Comparison of ENCODE assay signal across 32 cellular contexts in genomic region chr19:56269348-56269747, GRCh38. TPM values are rescaled to one million over a fixed set of nuclear protein-coding genes. Genes with fewer than 3 reads are reported as not detected.
"Had no signal": no experiment of that assay in that cellular context is flagged by ENCODE, and none has a peak within 500 bp of the region (broad histone marks: within the 10 kb centered on the region; RNA-seq: fewer than 3 reads in every experiment).

No MANE protein-coding gene starts in this region.

- H3K36me3 ChIP-seq: right atrium auricular region, right lobe of liver, thyroid gland, transverse colon, upper lobe of left lung, vagina had no signal

- H3K36me3 Mint-ChIP-seq: natural killer cell had no signal

- H3K27ac Mint-ChIP-seq: mesothelial cell of epicardium; naive B cell; natural killer cell; stimulated activated memory B cell treated with anti-CD40 and anti-IgM and Interleukin-4, amounts not matched to agents 10 μg/mL and 1 μg/mL and 100 μg/mL, for 72 hours; stimulated activated naive CD8-positive, alpha-beta T cell treated with anti-CD3 and anti-CD28 coated beads, Interleukin-15, amount 100 ng/mL, for 72 hours had no signal

- H3K4me3 ChIP-seq: left ventricle myocardium inferior, lung, psoas muscle, right atrium auricular region, right lobe of liver, smooth muscle cell, testis, thyroid gland, transverse colon, upper lobe of left lung, vagina had no signal

- H3K27me3 Mint-ChIP-seq: naive B cell; stimulated activated memory B cell treated with anti-CD40 and anti-IgM and Interleukin-4, amounts not matched to agents 10 μg/mL and 1 μg/mL and 100 μg/mL, for 72 hours; stimulated activated naive CD8-positive, alpha-beta T cell treated with anti-CD3 and anti-CD28 coated beads, Interleukin-15, amount 100 ng/mL, for 72 hours had no signal

- H3K27ac ChIP-seq: left ventricle myocardium inferior, parathyroid adenoma, psoas muscle, right atrium auricular region, right lobe of liver, testis, thyroid gland, transverse colon, upper lobe of left lung, vagina had no signal

- H3K9ac ChIP-seq: parathyroid adenoma had no signal

- H3K79me2 ChIP-seq: parathyroid adenoma had no signal

- ATAC-seq: natural killer cell; psoas muscle; right lobe of liver; stimulated activated memory B cell treated with anti-CD40 and anti-IgM and Interleukin-4, amounts not matched to agents 10 μg/mL and 1 μg/mL and 100 μg/mL, for 72 hours; stimulated activated naive CD8-positive, alpha-beta T cell treated with anti-CD3 and anti-CD28 coated beads, Interleukin-15, amount 100 ng/mL, for 72 hours had no signal

- H3K27me3 ChIP-seq: right atrium auricular region, right lobe of liver, testis, thyroid gland, transverse colon, upper lobe of left lung, vagina had no signal

- H3K9me3 Mint-ChIP-seq: naive B cell; natural killer cell; stimulated activated memory B cell treated with anti-CD40 and anti-IgM and Interleukin-4, amounts not matched to agents 10 μg/mL and 1 μg/mL and 100 μg/mL, for 72 hours; stimulated activated naive CD8-positive, alpha-beta T cell treated with anti-CD3 and anti-CD28 coated beads, Interleukin-15, amount 100 ng/mL, for 72 hours had no signal

- H3K4me1 ChIP-seq: psoas muscle, right atrium auricular region, right lobe of liver, testis, thyroid gland, transverse colon, vagina had no signal

- H2AFZ ChIP-seq: parathyroid adenoma had no signal

- H3K9me3 ChIP-seq: left ventricle myocardium inferior, psoas muscle, right atrium auricular region, right lobe of liver, testis, thyroid gland, transverse colon, upper lobe of left lung, vagina had no signal

- H3K4me3 Mint-ChIP-seq: mesothelial cell of epicardium; natural killer cell; stimulated activated memory B cell treated with anti-CD40 and anti-IgM and Interleukin-4, amounts not matched to agents 10 μg/mL and 1 μg/mL and 100 μg/mL, for 72 hours; stimulated activated naive CD8-positive, alpha-beta T cell treated with anti-CD3 and anti-CD28 coated beads, Interleukin-15, amount 100 ng/mL, for 72 hours had no signal

- H3K4me1 Mint-ChIP-seq: mesothelial cell of epicardium; naive B cell; stimulated activated memory B cell treated with anti-CD40 and anti-IgM and Interleukin-4, amounts not matched to agents 10 μg/mL and 1 μg/mL and 100 μg/mL, for 72 hours; stimulated activated naive CD8-positive, alpha-beta T cell treated with anti-CD3 and anti-CD28 coated beads, Interleukin-15, amount 100 ng/mL, for 72 hours had no signal

- H3K4me2 ChIP-seq: smooth muscle cell had no signal

- DNase-seq: hypothalamus; islet precursor cell; left ventricle myocardium inferior; naive B cell; natural killer cell; nucleus accumbens; psoas muscle; right lobe of liver; stimulated activated CD4-positive, alpha-beta T cell treated with anti-CD3 and anti-CD28 coated beads, Interleukin-1b, Interleukin-23, amount 100 ng/mL, for 48 hours; stimulated activated CD4-positive, alpha-beta T cell treated with anti-CD3 and anti-CD28 coated beads, Interleukin-2, amount 100 ng/mL, for 48 hours; stimulated activated CD4-positive, alpha-beta T cell treated with anti-CD3 and anti-CD28 coated beads, Interleukin-4, amount 100 ng/mL, for 4 hours; stimulated activated CD8-positive, alpha-beta memory T cell treated with anti-CD3 and anti-CD28 coated beads, Interleukin-4, amount 100 ng/mL, for 48 hours; stimulated activated naive CD4-positive, alpha-beta T cell treated with Interleukin-2 at 50 U/mL for 16 hours; stimulated activated naive CD8-positive, alpha-beta T cell treated with anti-CD3 and anti-CD28 coated beads, Interleukin-15, amount 100 ng/mL, for 72 hours; substantia nigra; testis; thyroid gland; transverse colon; upper lobe of left lung had no signal

RNA-seq across cellular contexts. Expression of gene EDDM13, which starts 3.2 kb away (rescaled TPM):
- total RNA-seq: kidney epithelial cell, mesothelial cell of epicardium, mononuclear cell, osteoblast, posterior vena cava, right atrium auricular region, right lobe of liver, skeletal muscle tissue, smooth muscle cell, transverse colon, urinary bladder had no signal
